In the genomic region with DNA sequence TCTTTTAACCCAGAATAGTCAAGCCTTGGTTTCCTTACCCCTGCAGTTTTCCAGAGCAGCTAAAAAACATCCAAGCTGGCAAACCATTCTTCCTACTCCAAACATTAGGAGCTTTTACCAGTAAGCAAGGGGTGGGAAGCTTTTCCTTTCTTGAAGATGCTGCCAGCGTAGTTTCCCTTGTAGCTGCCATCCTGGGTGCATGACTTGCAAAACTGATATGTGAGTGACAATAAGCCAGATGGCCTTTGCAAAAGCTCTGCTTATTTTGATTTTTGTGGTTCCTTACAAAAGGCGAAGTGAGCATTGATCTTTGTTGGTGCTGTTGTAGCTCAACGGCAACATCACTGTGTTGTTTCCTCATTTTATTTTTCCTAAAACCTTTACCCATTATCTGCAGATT, we compare ENCODE assay signal across 20 cellular contexts.
DNase-seq lines count a peak whose midpoint lies in the region; ATAC-seq, FAIRE-seq and TF ChIP-seq lines count a peak whose summit lies in the region.
"Had no signal": no experiment of that assay in that cellular context is flagged by ENCODE, and none has a peak within 500 bp of the region (broad histone marks: within the 10 kb centered on the region; RNA-seq: fewer than 3 reads in every experiment).

No MANE protein-coding gene starts in this region.

- H3K36me3 ChIP-seq in K562 (ENCODE audit: control insufficient read depth, insufficient read depth, low read length): no peaks in the 10 kb centered on the region
- H3K36me3 ChIP-seq in lung (ENCODE audit: control insufficient read depth in 2 of 2, insufficient read depth in 2 of 2, low read length in 2 of 2): peaks cover 8 to 16% of the 10 kb centered on the region in 2 donors
- no peaks in the 10 kb centered on the region for H3K36me3 ChIP-seq in transverse colon

- no peaks in the 10 kb centered on the region for H3K27me3 Mint-ChIP-seq in activated CD4-positive, alpha-beta T cell treated with anti-CD3 and anti-CD28 coated beads, Interleukin-2, amount 10 ng/mL, durations not matched to agents 7 days and 5 days

- TF ChIP-seq RAD21 in K562 (CRISPR knock-in tag; conservative IDR thresholded peaks at IDR 0.05 in 1 of 2, IDR thresholded peaks at IDR 0.05 in 1 of 2): no peak

- no peak overlapping the region for H3K4me3 ChIP-seq in K562
- H3K4me3 ChIP-seq in lung: no peak overlapping the region
- H3K4me3 ChIP-seq in transverse colon: no peak overlapping the region
- H3K4me3 ChIP-seq: mucosa of descending colon had no signal

- no peaks in the 10 kb centered on the region for H3K9me3 Mint-ChIP-seq in activated CD4-positive, alpha-beta T cell treated with anti-CD3 and anti-CD28 coated beads, Interleukin-2, amount 10 ng/mL, durations not matched to agents 7 days and 5 days
- H3K9me3 Mint-ChIP-seq: CD8-positive, alpha-beta T cell had no signal

- H3K4me3 Mint-ChIP-seq in activated CD4-positive, alpha-beta T cell treated with anti-CD3 and anti-CD28 coated beads, Interleukin-2, amount 10 ng/mL, durations not matched to agents 7 days and 5 days: no peak overlapping the region
- H3K4me3 Mint-ChIP-seq: CD8-positive, alpha-beta T cell had no signal

- ATAC-seq in K562 (no peak), lung (ENCODE audit: insufficient read depth, low FRiP score) (no peak), HG02571 (IDR thresholded peaks at IDR 0.05; ENCODE audit: unreplicated experiment) (no peak)
- ATAC-seq: CD8-positive, alpha-beta T cell had no signal

- peak overlapping the region; percentile 38 for H3K27ac Mint-ChIP-seq in activated CD4-positive, alpha-beta T cell treated with anti-CD3 and anti-CD28 coated beads, Interleukin-2, amount 10 ng/mL, durations not matched to agents 7 days and 5 days
- H3K27ac Mint-ChIP-seq: CD8-positive, alpha-beta T cell had no signal

- peaks cover 8 to 12% of the 10 kb centered on the region in 2 experiments; a peak in 4 of 5 replicates for H3K4me1 ChIP-seq in K562 (replicated peaks in 1 of 2; ENCODE audit: control insufficient read depth in 2 of 2, insufficient read depth in 2 of 2, low read length in 2 of 2)
- H3K4me1 ChIP-seq in lung (ENCODE audit: control insufficient read depth in 2 of 2, insufficient read depth in 2 of 2, low read length in 2 of 2): peaks cover 17 to 35% of the 10 kb centered on the region in 2 donors
- H3K4me1 ChIP-seq in transverse colon: peaks cover 28 to 54% (median 47%) of the 10 kb centered on the region in 4 donors

- BruUV-seq in K562 (replicated peaks; lab: Mats Ljungman, UMichigan): no TSS peak

- intact Hi-C loops in K562 (cut with micrococcal nuclease): no loop called here
- intact Hi-C loops in transverse colon (cut with DNase I; ENCODE audit: low total_unique reads): no loop called here

- H3K36me3 Mint-ChIP-seq in activated CD4-positive, alpha-beta T cell treated with anti-CD3 and anti-CD28 coated beads, Interleukin-2, amount 10 ng/mL, durations not matched to agents 7 days and 5 days (ENCODE audit: low read depth): no peaks in the 10 kb centered on the region
- H3K36me3 Mint-ChIP-seq: CD8-positive, alpha-beta T cell had no signal

- TF ChIP-seq EP300 in K562 (IDR thresholded peaks at IDR 0.05; ENCODE audit: low read length) (no peak), transverse colon (IDR thresholded peaks at IDR 0.05; ENCODE audit: low read depth) (no peak)

- TF ChIP-seq CTCF in K562 (IDR thresholded peaks at IDR 0.05 in 2 of 3, conservative IDR thresholded peaks at IDR 0.05 in 1 of 3; ENCODE audit: insufficient read depth in 2 of 3, low read depth in 1 of 3, low read length in 3 of 3): no peak
- no peak for TF ChIP-seq CTCF in lung (IDR thresholded peaks at IDR 0.05; ENCODE audit: control extremely low read depth, extremely low read depth)
- no peak for TF ChIP-seq CTCF in transverse colon (IDR thresholded peaks at IDR 0.05)

- no peaks in the 10 kb centered on the region for H3K9me3 ChIP-seq in K562 (replicated peaks; ENCODE audit: control insufficient read depth, insufficient read depth, low read depth, low read length)
- no peaks in the 10 kb centered on the region for H3K9me3 ChIP-seq in lung (ENCODE audit: control insufficient read depth in 2 of 2, insufficient read depth in 1 of 2, low read length in 1 of 2)
- no peaks in the 10 kb centered on the region for H3K9me3 ChIP-seq in transverse colon
- H3K9me3 ChIP-seq: mucosa of descending colon, SK-N-SH had no signal

- CTCF ChIA-PET in activated CD4-positive, alpha-beta T cell treated with anti-CD3 and anti-CD28 coated beads, Interleukin-2, amount 10 ng/mL, durations not matched to agents 7 days and 5 days (lab: Charles Lee): interaction anchor here (1.3 kb wide), 1 partner anchor 14 kb away, joined by 4 read pairs; no protein-coding TSS in a partner anchor
- CTCF ChIA-PET in K562 (lab: Yijun Ruan, JAX; ENCODE audit: low intra/inter-chr PET ratio): no interaction called here

- TF ChIP-seq POLR2A in K562 (conservative IDR thresholded peaks at IDR 0.05): no peak
- no peak for TF ChIP-seq POLR2A in transverse colon (IDR thresholded peaks at IDR 0.05)

- H2AFZ ChIP-seq in K562 (ENCODE audit: low read depth, low read length): no peak overlapping the region

- in situ Hi-C loops in K562 (cut with MboI): no loop called here
- in situ Hi-C loops in transverse colon (cut with MboI; ENCODE audit: low pct_ligation_motif_present in 1 of 4, low pct_unique_long_range_greater_than_20kb in 1 of 4, low sequenced_read_pairs in 3 of 4): no loop called here

- no peak for FAIRE-seq in K562 (lab: Jason Lieb, UNC)
- FAIRE-seq: islet of Langerhans, small intestine had no signal

- 20% methylated on average over 3 of the region's 3 CpGs for WGBS in K562 (ENCODE audit: insufficient coverage, low coverage, missing lambda C conversion rate)
- WGBS in lung, 2 donors: 34 to 55% methylated on average over 3 of the region's 3 CpGs
- 54 to 68% methylated on average over 2 to 3 of the region's 3 CpGs for WGBS in transverse colon (ENCODE audit: low coverage in 1 of 2), 2 donors

- no peaks in the 10 kb centered on the region for H3K9me1 ChIP-seq in K562 (ENCODE audit: control insufficient read depth, insufficient read depth, low read length)

- no peak overlapping the region for H3K4me2 ChIP-seq in K562 (ENCODE audit: insufficient read depth, low read length)
- H3K4me2 ChIP-seq: SK-N-SH had no signal

- no peaks in the 10 kb centered on the region for H4K20me1 ChIP-seq in K562 (replicated peaks; ENCODE audit: control insufficient read depth, insufficient read depth, low read length)

- no peak overlapping the region for H3K27ac ChIP-seq in K562 (ENCODE audit: extremely low read depth, low read depth, low read length)
- H3K27ac ChIP-seq in lung (ENCODE audit: low read depth in 1 of 2, low read length in 1 of 2): peak overlapping the region; percentile 66 to 84
- H3K27ac ChIP-seq in transverse colon: peak overlapping the region; percentile 66 to 85 (median 76)

- H3K4me1 Mint-ChIP-seq in activated CD4-positive, alpha-beta T cell treated with anti-CD3 and anti-CD28 coated beads, Interleukin-2, amount 10 ng/mL, durations not matched to agents 7 days and 5 days: peaks cover 24% of the 10 kb centered on the region

- H3K27me3 ChIP-seq in K562 (ENCODE audit: control insufficient read depth in 2 of 2, insufficient read depth in 2 of 2, low read length in 2 of 2) (peaks cover 31 to 37% of the 10 kb centered on the region in 2 experiments; a peak in 4 of 5 replicates), lung (ENCODE audit: control insufficient read depth, insufficient read depth) (no peaks in the 10 kb centered on the region), transverse colon (no peaks in the 10 kb centered on the region)
- H3K27me3 ChIP-seq: dorsolateral prefrontal cortex had no signal

- no peaks in the 10 kb centered on the region for H3K79me2 ChIP-seq in K562 (ENCODE audit: control insufficient read depth, insufficient read depth, low read length)

- POLR2A ChIA-PET in activated CD4-positive, alpha-beta T cell treated with anti-CD3 and anti-CD28 coated beads, Interleukin-2, amount 10 ng/mL, durations not matched to agents 7 days and 5 days (lab: Charles Lee): no interaction called here
- POLR2A ChIA-PET in K562 (lab: Yijun Ruan, JAX): interaction anchor here (0.6 to 1.7 kb wide), 9 partner anchors 9 to 564 kb away, joined by 3 to 13 read pairs (median 3); a partner anchor contains a TSS

- no peak overlapping the region; a peak in 1 of 4 replicates for H3K9ac ChIP-seq in K562 (ENCODE audit: insufficient read depth in 1 of 2, low read depth in 2 of 2, low read length in 2 of 2)
- H3K9ac ChIP-seq: SK-N-SH had no signal

- DNase-seq in activated CD4-positive, alpha-beta T cell treated with anti-CD3 and anti-CD28 coated beads, Interleukin-2, amount 10 ng/mL, durations not matched to agents 7 days and 5 days: no peak
- DNase-seq in activated CD4-positive, alpha-beta T cell treated with anti-CD3 and anti-CD28 coated beads for 48 hours: no peak
- DNase-seq in K562 (ENCODE audit: extremely low read depth in 1 of 4, low spot score in 3 of 4) (no peak), lung (ENCODE audit: low spot score) (no peak), transverse colon (no peak), DMS153 treated with DMSO at 0.1 percent for 48 hours (lab: John Stamatoyannopoulos, UW; ENCODE audit: unreplicated experiment) (no peak), hippocampal formation (lab: John Stamatoyannopoulos, UW) (no peak)
- DNase-seq: ACHN; activated naive CD4-positive, alpha-beta T cell treated with anti-CD3 and anti-CD28 coated beads, Interleukin-2, amount 50 U/mL, for 16 hours; activated T-cell treated with anti-CD3 and anti-CD28 coated beads for 4 hours; CD8-positive, alpha-beta T cell; GOT3; head of caudate nucleus; NCI-H187; SK-N-SH had no signal

TF ChIP-seq in K562, 482 proteins besides CTCF, POLR2A, EP300 and RAD21 (continues in another document):
- TF ChIP-seq ZC3H8 (IDR thresholded peaks at IDR 0.05) (no peak), ZNF316 (IDR thresholded peaks at IDR 0.05) (peak; percentile 68), SIN3A (IDR thresholded peaks at IDR 0.05; ENCODE audit: borderline replicate concordance in 2 of 2, control insufficient read depth in 1 of 2, low read depth in 2 of 2, low read length in 2 of 2) (no peak), ZNF174 (CRISPR knock-in tag; IDR thresholded peaks at IDR 0.05) (no peak), CHD1 (IDR thresholded peaks at IDR 0.05; ENCODE audit: low read length) (no peak), RBM17 (IDR thresholded peaks at IDR 0.05; ENCODE audit: borderline replicate concordance, low read depth, low read length) (no peak), DACH1 (IDR thresholded peaks at IDR 0.05; ENCODE audit: partially characterized antibody) (no peak), MAFF (IDR thresholded peaks at IDR 0.05; ENCODE audit: low read length) (peak; percentile 17; the same call in 1 of the 2 replicates), MAFG (tag; conservative IDR thresholded peaks at IDR 0.05) (peak; percentile 85), NFE2 (IDR thresholded peaks at IDR 0.05; ENCODE audit: low read depth) (peak; percentile 48; the same call in 1 of the 2 replicates)
